19 cellular contexts compared by ENCODE assay signal in genomic region chr9:37542488-37542887, GRCh38. TPM values are rescaled to one million over a fixed set of nuclear protein-coding genes. Genes with fewer than 3 reads are reported as not detected.
DNase-seq lines count a peak whose midpoint lies in the region; ATAC-seq and TF ChIP-seq lines count a peak whose summit lies in the region.
"Had no signal": no experiment of that assay in that cellular context is flagged by ENCODE, and none has a peak within 500 bp of the region (broad histone marks: within the 10 kb centered on the region; RNA-seq: fewer than 3 reads in every experiment).

No MANE protein-coding gene starts in this region.

- H3K27ac ChIP-seq in C4-2B = peak overlapping the region; percentile 78
- H3K27ac ChIP-seq: 22Rv1, BLaER1 had no signal

- 0 out of 2 replicates have a peak overlapping the region, but pooled peaks have one; percentile 45 for H3K27ac Mint-ChIP-seq in WTC11
- H3K27ac Mint-ChIP-seq in stimulated activated memory B cell treated with anti-CD40 and anti-IgM and Interleukin-4, amounts not matched to agents 10 μg/mL and 1 μg/mL and 100 μg/mL, for 72 hours = peak overlapping the region; percentile 67
- H3K27ac Mint-ChIP-seq: CD14-positive monocyte; CD4-positive, alpha-beta T cell; CD8-positive, alpha-beta memory T cell; HFFc6 had no signal

- no peak for TF ChIP-seq CTCF in C4-2B (conservative IDR thresholded peaks at IDR 0.05)
- no peak for TF ChIP-seq CTCF in WTC11 (IDR thresholded peaks at IDR 0.05)

- no peaks in the 10 kb centered on the region for H3K9me3 Mint-ChIP-seq in WTC11
- H3K9me3 Mint-ChIP-seq in stimulated activated memory B cell treated with anti-CD40 and anti-IgM and Interleukin-4, amounts not matched to agents 10 μg/mL and 1 μg/mL and 100 μg/mL, for 72 hours = no peaks in the 10 kb centered on the region
- H3K9me3 Mint-ChIP-seq: CD4-positive, alpha-beta T cell; CD8-positive, alpha-beta memory T cell; HFFc6 had no signal

- no peaks in the 10 kb centered on the region for H3K4me1 Mint-ChIP-seq in WTC11
- H3K4me1 Mint-ChIP-seq in stimulated activated memory B cell treated with anti-CD40 and anti-IgM and Interleukin-4, amounts not matched to agents 10 μg/mL and 1 μg/mL and 100 μg/mL, for 72 hours = peaks cover 25% of the 10 kb centered on the region
- H3K4me1 Mint-ChIP-seq: CD14-positive monocyte; CD8-positive, alpha-beta memory T cell had no signal

- H3K27me3 Mint-ChIP-seq in WTC11 (ENCODE audit: low read depth) = no peaks in the 10 kb centered on the region
- no peaks in the 10 kb centered on the region for H3K27me3 Mint-ChIP-seq in stimulated activated memory B cell treated with anti-CD40 and anti-IgM and Interleukin-4, amounts not matched to agents 10 μg/mL and 1 μg/mL and 100 μg/mL, for 72 hours
- H3K27me3 Mint-ChIP-seq: B cell; CD4-positive, alpha-beta T cell had no signal

- no peak overlapping the region for H3K4me3 Mint-ChIP-seq in WTC11
- no peak overlapping the region for H3K4me3 Mint-ChIP-seq in stimulated activated memory B cell treated with anti-CD40 and anti-IgM and Interleukin-4, amounts not matched to agents 10 μg/mL and 1 μg/mL and 100 μg/mL, for 72 hours
- H3K4me3 Mint-ChIP-seq: B cell; CD14-positive monocyte; CD4-positive, alpha-beta T cell; CD8-positive, alpha-beta memory T cell; HFFc6 had no signal

- CTCF ChIA-PET in WTC11 (lab: Charles Lee) = no interaction called here

- intact Hi-C loops in left ventricle myocardium superior (cut with micrococcal nuclease) = no loop called here

- POLR2A ChIA-PET in WTC11 (lab: Charles Lee) = no interaction called here

- ATAC-seq in WTC11 (no peak), left ventricle myocardium superior (no peak), GM21528 (IDR thresholded peaks at IDR 0.05; ENCODE audit: low FRiP score, unreplicated experiment) (no peak)
- no peak for ATAC-seq in stimulated activated memory B cell treated with anti-CD40 and anti-IgM and Interleukin-4, amounts not matched to agents 10 μg/mL and 1 μg/mL and 100 μg/mL, for 72 hours
- ATAC-seq: GM12878 had no signal

- DNase-seq in WTC11 (ENCODE audit: low spot score) (no peak), left ventricle myocardium superior (no peak)
- no peak for DNase-seq in stimulated activated CD4-positive, alpha-beta T cell treated with anti-CD3 and anti-CD28 coated beads, Interleukin-4, amount 100 ng/mL, for 24 hours
- DNase-seq: CD4-positive, alpha-beta T cell; CD8-positive, alpha-beta memory T cell; DMS 273 treated with DMSO at 0.1 percent for 48 hours; DMS79; EL; GDM1; GOT3; HFFc6 had no signal

- peaks cover 21% of the 10 kb centered on the region; the same call in 1 of the 2 replicates for H3K36me3 Mint-ChIP-seq in WTC11
- H3K36me3 Mint-ChIP-seq in stimulated activated memory B cell treated with anti-CD40 and anti-IgM and Interleukin-4, amounts not matched to agents 10 μg/mL and 1 μg/mL and 100 μg/mL, for 72 hours = peaks cover 43% of the 10 kb centered on the region

TF ChIP-seq in WTC11, 78 proteins besides CTCF, POLR2A, EP300 and RAD21:
- no peak for TF ChIP-seq CREM (CRISPR knock-in tag; IDR thresholded peaks at IDR 0.05)
- no peak for TF ChIP-seq EMX1 (CRISPR knock-in tag; IDR thresholded peaks at IDR 0.05)
- no peak for TF ChIP-seq IRF2 (CRISPR knock-in tag; IDR thresholded peaks at IDR 0.05; ENCODE audit: borderline replicate concordance, low read depth)
- TF ChIP-seq USF1 (CRISPR knock-in tag; IDR thresholded peaks at IDR 0.05) = no peak
- TF ChIP-seq NR1H2 (CRISPR knock-in tag; IDR thresholded peaks at IDR 0.05) = no peak
- TF ChIP-seq, protein P1, sequence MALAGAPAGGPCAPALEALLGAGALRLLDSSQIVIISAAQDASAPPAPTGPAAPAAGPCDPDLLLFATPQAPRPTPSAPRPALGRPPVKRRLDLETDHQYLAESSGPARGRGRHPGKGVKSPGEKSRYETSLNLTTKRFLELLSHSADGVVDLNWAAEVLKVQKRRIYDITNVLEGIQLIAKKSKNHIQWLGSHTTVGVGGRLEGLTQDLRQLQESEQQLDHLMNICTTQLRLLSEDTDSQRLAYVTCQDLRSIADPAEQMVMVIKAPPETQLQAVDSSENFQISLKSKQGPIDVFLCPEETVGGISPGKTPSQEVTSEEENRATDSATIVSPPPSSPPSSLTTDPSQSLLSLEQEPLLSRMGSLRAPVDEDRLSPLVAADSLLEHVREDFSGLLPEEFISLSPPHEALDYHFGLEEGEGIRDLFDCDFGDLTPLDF (CRISPR knock-in tag; IDR thresholded peaks at IDR 0.05) = no peak
- TF ChIP-seq RORB (CRISPR knock-in tag; IDR thresholded peaks at IDR 0.05) = no peak
- TF ChIP-seq NFYB (CRISPR knock-in tag; conservative IDR thresholded peaks at IDR 0.05; ENCODE audit: low read depth) = no peak
- no peak for TF ChIP-seq GTF2I (CRISPR knock-in tag; conservative IDR thresholded peaks at IDR 0.05)

RNA-seq across cellular contexts. Expression of gene FBXO10, which starts 33.7 kb away (rescaled TPM):
- total RNA-seq in WTC11 (2021) = 14.0 to 14.7 TPM (median 14.4 TPM) in 3 replicates
- total RNA-seq in left ventricle myocardium superior = 8.3 TPM

RNA-seq across cellular contexts. Expression of gene TOMM5, which starts 49.9 kb away (rescaled TPM):
- total RNA-seq in WTC11 (2021) = 112 to 126 TPM (median 124 TPM) in 3 replicates
- total RNA-seq in left ventricle myocardium superior = 60.7 TPM

RNA-seq across cellular contexts. Expression of gene POLR1E, which starts 56.7 kb away (rescaled TPM):
- total RNA-seq in WTC11 (2021) (31.4 to 39.6 TPM (median 38.8 TPM) in 3 replicates), left ventricle myocardium superior (10.4 TPM)
